Comparison of ENCODE assay signal across 25 cellular contexts in genomic region chr14:95217391-95217900, GRCh38.
DNase-seq lines count a peak whose midpoint lies in the region; ATAC-seq and TF ChIP-seq lines count a peak whose summit lies in the region.
"Had no signal": no experiment of that assay in that cellular context is flagged by ENCODE, and none has a peak within 500 bp of the region (broad histone marks: within the 10 kb centered on the region; RNA-seq: fewer than 3 reads in every experiment).

No MANE protein-coding gene starts in this region.

- H3K4me3 ChIP-seq in SJCRH30 (no peak overlapping the region), endodermal cell (ENCODE audit: low read length) (no peak overlapping the region), mesenchymal stem cell (ENCODE audit: insufficient read depth in 1 of 2, low read depth in 1 of 2, low read length in 2 of 2) (no peak overlapping the region), psoas muscle (no peak overlapping the region)
- H3K4me3 ChIP-seq: transverse colon had no signal

- H3K27me3 ChIP-seq in SJCRH30 (no peaks in the 10 kb centered on the region), endodermal cell (ENCODE audit: control insufficient read depth, insufficient read depth, low read length, poor library complexity, severe bottlenecking) (no peaks in the 10 kb centered on the region), mesenchymal stem cell (ENCODE audit: control insufficient read depth in 1 of 2, insufficient read depth in 1 of 2, low read length in 2 of 2) (peaks cover 0 to 8% of the 10 kb centered on the region in 2 experiments), psoas muscle (ENCODE audit: insufficient read depth in 3 of 3, low read length in 2 of 3) (no peaks in the 10 kb centered on the region)
- H3K27me3 ChIP-seq: transverse colon had no signal

- H3K14ac ChIP-seq in mesenchymal stem cell (ENCODE audit: low read length in 2 of 2) = no peak overlapping the region

- H3K36me3 ChIP-seq in SJCRH30 = peaks cover 8% of the 10 kb centered on the region; the same call in 1 of the 2 replicates
- H3K36me3 ChIP-seq in endodermal cell (ENCODE audit: control insufficient read depth, insufficient read depth, low read length) = no peaks in the 10 kb centered on the region
- H3K36me3 ChIP-seq in mesenchymal stem cell (ENCODE audit: control insufficient read depth in 1 of 2, insufficient read depth in 2 of 2, low read depth in 1 of 2, low read length in 2 of 2) = peaks cover 0 to 34% of the 10 kb centered on the region in 2 experiments
- no peaks in the 10 kb centered on the region for H3K36me3 ChIP-seq in psoas muscle (ENCODE audit: insufficient read depth in 1 of 2, low read depth in 1 of 2)
- H3K36me3 ChIP-seq: transverse colon had no signal

- peaks cover 53% of the 10 kb centered on the region for H3K4me1 ChIP-seq in SJCRH30
- H3K4me1 ChIP-seq in endodermal cell (ENCODE audit: control insufficient read depth, insufficient read depth, low read length) = peaks cover 11% of the 10 kb centered on the region
- H3K4me1 ChIP-seq in mesenchymal stem cell (ENCODE audit: control insufficient read depth, insufficient read depth, low read depth, low read length) = peaks cover 26% of the 10 kb centered on the region
- peaks cover 3% of the 10 kb centered on the region for H3K4me1 ChIP-seq in psoas muscle

- intact Hi-C loops in psoas muscle (cut with DNase I) = no loop called here

- no peak overlapping the region for H2BK15ac ChIP-seq in mesenchymal stem cell (ENCODE audit: low read depth, poor library complexity, severe bottlenecking)

- TF ChIP-seq CTCF in endodermal cell (conservative IDR thresholded peaks at IDR 0.05) = no peak
- TF ChIP-seq CTCF in psoas muscle (IDR thresholded peaks at IDR 0.05) = no peak

- peak; percentile 26 to 81 (median 56) for ATAC-seq in psoas muscle
- ATAC-seq in GM19463 (IDR thresholded peaks at IDR 0.05; ENCODE audit: unreplicated experiment) = no peak
- ATAC-seq: left ventricle myocardium superior; natural killer cell; Right ventricle myocardium inferior; sciatic nerve; stimulated activated effector memory CD8-positive, alpha-beta T cell treated with anti-CD3 and anti-CD28 coated beads, Interleukin-12 subunit alpha, Interleukin-12 subunit beta, amount 100 ng/mL, for 72 hours; T-helper 17 cell had no signal

- H3K4me1 Mint-ChIP-seq in endodermal cell = peaks cover 43% of the 10 kb centered on the region
- H3K4me1 Mint-ChIP-seq: activated naive CD8-positive, alpha-beta T cell treated with anti-CD3 and anti-CD28 coated beads for 36 hours; natural killer cell; T-helper 17 cell had no signal

- H3K27ac Mint-ChIP-seq in endodermal cell = no peak overlapping the region
- H3K27ac Mint-ChIP-seq: activated naive CD8-positive, alpha-beta T cell treated with anti-CD3 and anti-CD28 coated beads for 36 hours; activated T-cell treated with anti-CD3 and anti-CD28 coated beads, Interleukin-2, amount 50 U/mL, for 24 hours; natural killer cell; stimulated activated effector memory CD8-positive, alpha-beta T cell treated with anti-CD3 and anti-CD28 coated beads, Interleukin-12 subunit alpha, Interleukin-12 subunit beta, amount 100 ng/mL, for 72 hours; T-helper 17 cell had no signal

- peak; percentile 52 to 83 for DNase-seq in SJCRH30
- peak; percentile 70 for DNase-seq in endodermal cell
- no peak for DNase-seq in mesenchymal stem cell
- DNase-seq in psoas muscle = no peak
- DNase-seq in NOMO-1 treated with dmso at 0.1 percent for 144 hours (lab: John Stamatoyannopoulos, UW; ENCODE audit: unreplicated experiment) = no peak
- no peak for DNase-seq in stimulated activated CD4-positive, alpha-beta T cell treated with anti-CD3 and anti-CD28 coated beads, Interleukin-4, amount 100 ng/mL, for 24 hours
- DNase-seq: activated effector memory CD4-positive, alpha-beta T cell treated with anti-CD3 and anti-CD28 coated beads, Interleukin-2, amount 50 U/mL, for 16 hours; activated naive CD8-positive, alpha-beta T cell treated with anti-CD3 and anti-CD28 coated beads for 36 hours; activated T-cell treated with anti-CD3 and anti-CD28 coated beads, Interleukin-2, amount 50 U/mL, for 24 hours; aorta; C1 segment of cervical spinal cord; effector memory CD4-positive, alpha-beta T cell; erythroblast; GDM1; left ventricle myocardium superior; natural killer cell; NCI-H146; NCI-H510A treated with DMSO at 0.1 percent for 48 hours; stimulated activated CD4-positive, alpha-beta T cell treated with anti-CD3 and anti-CD28 coated beads, Interleukin-4, amount 100 ng/mL, for 4 hours; T-helper 17 cell; transverse colon had no signal

- H4K91ac ChIP-seq in mesenchymal stem cell (ENCODE audit: low read length) = no peak overlapping the region

- H3K27ac ChIP-seq in SJCRH30 (peak overlapping the region; percentile 16), endodermal cell (ENCODE audit: low read depth, low read length) (no peak overlapping the region), mesenchymal stem cell (ENCODE audit: low read length, poor library complexity, severe bottlenecking) (no peak overlapping the region), psoas muscle (no peak overlapping the region)
- H3K27ac ChIP-seq: transverse colon had no signal

- H3K9ac ChIP-seq in endodermal cell (ENCODE audit: extremely low read depth, low read length, poor library complexity, severe bottlenecking) (no peak overlapping the region), mesenchymal stem cell (ENCODE audit: low read length) (no peak overlapping the region)

- H2BK5ac ChIP-seq in mesenchymal stem cell (ENCODE audit: low read depth, low read length, poor library complexity, severe bottlenecking) = no peak overlapping the region

- peaks cover 4% of the 10 kb centered on the region for H3K27me3 Mint-ChIP-seq in endodermal cell (ENCODE audit: insufficient read depth)
- H3K27me3 Mint-ChIP-seq: activated naive CD8-positive, alpha-beta T cell treated with anti-CD3 and anti-CD28 coated beads for 36 hours had no signal

- peak overlapping the region; percentile 59 for H2AK5ac ChIP-seq in mesenchymal stem cell (ENCODE audit: low read length, severe bottlenecking)

- H2AFZ ChIP-seq in mesenchymal stem cell (ENCODE audit: low read depth, low read length) = no peak overlapping the region

- no peaks in the 10 kb centered on the region for H3K9me3 Mint-ChIP-seq in endodermal cell
- H3K9me3 Mint-ChIP-seq: activated naive CD8-positive, alpha-beta T cell treated with anti-CD3 and anti-CD28 coated beads for 36 hours; activated T-cell treated with anti-CD3 and anti-CD28 coated beads, Interleukin-2, amount 50 U/mL, for 24 hours; natural killer cell; stimulated activated effector memory CD8-positive, alpha-beta T cell treated with anti-CD3 and anti-CD28 coated beads, Interleukin-12 subunit alpha, Interleukin-12 subunit beta, amount 100 ng/mL, for 72 hours had no signal

- H2BK120ac ChIP-seq in mesenchymal stem cell (ENCODE audit: low read depth, low read length) = no peak overlapping the region

- peak overlapping the region in 1 of 2 experiments; percentile 56 for H2BK12ac ChIP-seq in mesenchymal stem cell (ENCODE audit: low read length in 2 of 2)

- H3K4me3 Mint-ChIP-seq in endodermal cell = no peak overlapping the region
- H3K4me3 Mint-ChIP-seq: activated naive CD8-positive, alpha-beta T cell treated with anti-CD3 and anti-CD28 coated beads for 36 hours; activated T-cell treated with anti-CD3 and anti-CD28 coated beads, Interleukin-2, amount 50 U/mL, for 24 hours; natural killer cell; stimulated activated effector memory CD8-positive, alpha-beta T cell treated with anti-CD3 and anti-CD28 coated beads, Interleukin-12 subunit alpha, Interleukin-12 subunit beta, amount 100 ng/mL, for 72 hours; T-helper 17 cell had no signal

- peak overlapping the region in 1 of 2 experiments; percentile 54 for H3K18ac ChIP-seq in mesenchymal stem cell (ENCODE audit: low read depth in 1 of 2, low read length in 2 of 2)

- H3K4me2 ChIP-seq in mesenchymal stem cell (ENCODE audit: low read length, poor library complexity, severe bottlenecking) = no peak overlapping the region

- H3K9me3 ChIP-seq in SJCRH30 (replicated peaks) = no peaks in the 10 kb centered on the region
- H3K9me3 ChIP-seq in endodermal cell (ENCODE audit: control insufficient read depth, low read length) = no peaks in the 10 kb centered on the region
- no peaks in the 10 kb centered on the region for H3K9me3 ChIP-seq in mesenchymal stem cell (ENCODE audit: control insufficient read depth, low read length)
- H3K9me3 ChIP-seq in psoas muscle = no peaks in the 10 kb centered on the region
- H3K9me3 ChIP-seq: transverse colon had no signal

- H3K79me1 ChIP-seq in mesenchymal stem cell (replicated peaks; ENCODE audit: low read length, poor library complexity, severe bottlenecking) = peaks cover 5% of the 10 kb centered on the region

- H3K36me3 Mint-ChIP-seq in endodermal cell (ENCODE audit: low read depth) = no peaks in the 10 kb centered on the region
- H3K36me3 Mint-ChIP-seq: activated naive CD8-positive, alpha-beta T cell treated with anti-CD3 and anti-CD28 coated beads for 36 hours; natural killer cell; stimulated activated effector memory CD8-positive, alpha-beta T cell treated with anti-CD3 and anti-CD28 coated beads, Interleukin-12 subunit alpha, Interleukin-12 subunit beta, amount 100 ng/mL, for 72 hours had no signal

- no peak overlapping the region for H4K8ac ChIP-seq in mesenchymal stem cell (ENCODE audit: low read length)

- peak overlapping the region in 1 of 2 experiments; percentile 24 for H3K4ac ChIP-seq in mesenchymal stem cell (ENCODE audit: low read depth in 1 of 2, low read length in 2 of 2)

- no peak overlapping the region for H3K23ac ChIP-seq in mesenchymal stem cell (ENCODE audit: low read length in 2 of 2)

- WGBS in endodermal cell (ENCODE audit: insufficient coverage in 1 of 2, insufficient read length in 1 of 2), 2 experiments = 90 to 92% methylated on average over 10 of the region's 10 CpGs
- 49% methylated on average over 10 of the region's 10 CpGs for WGBS in mesenchymal stem cell
- WGBS in psoas muscle, 3 donors = 48 to 73% (median 52%) methylated on average over 10 of the region's 10 CpGs

Comparison
In these comparisons a context has a peak if more than half of its experiments do, and no peak if none do; other contexts are left out.
1. DNase-seq: peak in SJCRH30 (2 of 2) and endodermal cell (single experiment); none in mesenchymal stem cell (single experiment), psoas muscle (0 of 2), NOMO-1 treated with dmso at 0.1 percent for 144 hours (single experiment) and stimulated activated CD4-positive, alpha-beta T cell treated with anti-CD3 and anti-CD28 coated beads, Interleukin-4, amount 100 ng/mL, for 24 hours (single experiment).